Comparison of ENCODE assay signal across 1 cellular context in the genomic region with DNA sequence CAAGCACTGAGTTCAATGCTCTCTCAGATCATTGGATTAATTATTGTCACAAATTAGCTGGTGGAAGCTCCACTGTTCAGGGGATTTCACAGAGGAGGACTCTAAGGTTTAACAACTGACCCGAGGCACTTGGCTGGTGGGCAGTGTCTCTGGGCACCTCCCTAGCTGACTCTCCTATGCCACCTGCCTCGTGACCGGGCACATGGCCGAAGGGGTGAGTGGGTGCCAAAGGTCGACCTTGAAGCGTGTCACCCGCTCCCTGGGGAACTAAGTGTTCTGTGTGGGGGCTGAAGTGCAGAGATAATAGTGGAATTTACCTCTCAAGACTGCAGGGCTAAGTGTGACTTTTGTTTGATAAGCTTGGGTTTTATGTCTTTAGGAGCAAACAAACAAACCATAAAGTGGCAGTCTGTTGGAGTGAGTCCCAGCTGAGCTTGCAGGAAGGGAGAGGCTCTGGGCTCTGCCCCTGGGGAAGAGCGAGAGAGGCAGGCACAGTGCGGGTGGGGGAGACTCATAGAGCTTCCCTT.
TF ChIP-seq lines count a peak whose summit lies in the region.

No MANE protein-coding gene starts in this region.

TF ChIP-seq in HEK293, 187 proteins besides CTCF, POLR2A, EP300 and RAD21 (continued from another document and continues in another):
- 0 out of 2 replicates have a peak, but pooled peaks have one; percentile 21 for TF ChIP-seq ZBTB20 (tag by site-specific recombination; IDR thresholded peaks at IDR 0.05)
- TF ChIP-seq ZNF19 (tag by site-specific recombination; IDR thresholded peaks at IDR 0.05; ENCODE audit: low read depth) = no peak
- TF ChIP-seq BCL11A (tag by site-specific recombination; IDR thresholded peaks at IDR 0.05; ENCODE audit: low read depth) = peak; percentile 79
- no peak for TF ChIP-seq ZNF354C (tag by site-specific recombination; IDR thresholded peaks at IDR 0.05; ENCODE audit: borderline replicate concordance, low read depth)
- no peak for TF ChIP-seq ZNF391 (tag by site-specific recombination; IDR thresholded peaks at IDR 0.05; ENCODE audit: borderline replicate concordance, low read depth)
- TF ChIP-seq, protein P1, sequence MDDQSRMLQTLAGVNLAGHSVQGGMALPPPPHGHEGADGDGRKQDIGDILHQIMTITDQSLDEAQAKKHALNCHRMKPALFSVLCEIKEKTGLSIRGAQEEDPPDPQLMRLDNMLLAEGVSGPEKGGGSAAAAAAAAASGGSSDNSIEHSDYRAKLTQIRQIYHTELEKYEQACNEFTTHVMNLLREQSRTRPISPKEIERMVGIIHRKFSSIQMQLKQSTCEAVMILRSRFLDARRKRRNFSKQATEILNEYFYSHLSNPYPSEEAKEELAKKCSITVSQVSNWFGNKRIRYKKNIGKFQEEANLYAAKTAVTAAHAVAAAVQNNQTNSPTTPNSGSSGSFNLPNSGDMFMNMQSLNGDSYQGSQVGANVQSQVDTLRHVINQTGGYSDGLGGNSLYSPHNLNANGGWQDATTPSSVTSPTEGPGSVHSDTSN (CRISPR knock-in tag; IDR thresholded peaks at IDR 0.05) = no peak
- TF ChIP-seq, protein P2, sequence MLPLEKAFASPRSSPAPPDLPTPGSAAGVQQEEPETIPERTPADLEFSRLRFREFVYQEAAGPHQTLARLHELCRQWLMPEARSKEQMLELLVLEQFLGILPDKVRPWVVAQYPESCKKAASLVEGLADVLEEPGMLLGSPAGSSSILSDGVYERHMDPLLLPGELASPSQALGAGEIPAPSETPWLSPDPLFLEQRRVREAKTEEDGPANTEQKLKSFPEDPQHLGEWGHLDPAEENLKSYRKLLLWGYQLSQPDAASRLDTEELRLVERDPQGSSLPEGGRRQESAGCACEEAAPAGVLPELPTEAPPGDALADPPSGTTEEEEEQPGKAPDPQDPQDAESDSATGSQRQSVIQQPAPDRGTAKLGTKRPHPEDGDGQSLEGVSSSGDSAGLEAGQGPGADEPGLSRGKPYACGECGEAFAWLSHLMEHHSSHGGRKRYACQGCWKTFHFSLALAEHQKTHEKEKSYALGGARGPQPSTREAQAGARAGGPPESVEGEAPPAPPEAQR (tag by site-specific recombination; IDR thresholded peaks at IDR 0.05) = no peak
- peak; percentile 91 for TF ChIP-seq ZNF341 (tag by site-specific recombination; IDR thresholded peaks at IDR 0.05; ENCODE audit: low read depth)
- TF ChIP-seq, protein P3, sequence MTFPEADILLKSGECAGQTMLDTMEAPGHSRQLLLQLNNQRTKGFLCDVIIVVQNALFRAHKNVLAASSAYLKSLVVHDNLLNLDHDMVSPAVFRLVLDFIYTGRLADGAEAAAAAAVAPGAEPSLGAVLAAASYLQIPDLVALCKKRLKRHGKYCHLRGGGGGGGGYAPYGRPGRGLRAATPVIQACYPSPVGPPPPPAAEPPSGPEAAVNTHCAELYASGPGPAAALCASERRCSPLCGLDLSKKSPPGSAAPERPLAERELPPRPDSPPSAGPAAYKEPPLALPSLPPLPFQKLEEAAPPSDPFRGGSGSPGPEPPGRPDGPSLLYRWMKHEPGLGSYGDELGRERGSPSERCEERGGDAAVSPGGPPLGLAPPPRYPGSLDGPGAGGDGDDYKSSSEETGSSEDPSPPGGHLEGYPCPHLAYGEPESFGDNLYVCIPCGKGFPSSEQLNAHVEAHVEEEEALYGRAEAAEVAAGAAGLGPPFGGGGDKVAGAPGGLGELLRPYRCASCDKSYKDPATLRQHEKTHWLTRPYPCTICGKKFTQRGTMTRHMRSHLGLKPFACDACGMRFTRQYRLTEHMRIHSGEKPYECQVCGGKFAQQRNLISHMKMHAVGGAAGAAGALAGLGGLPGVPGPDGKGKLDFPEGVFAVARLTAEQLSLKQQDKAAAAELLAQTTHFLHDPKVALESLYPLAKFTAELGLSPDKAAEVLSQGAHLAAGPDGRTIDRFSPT (tag by site-specific recombination; IDR thresholded peaks at IDR 0.05) = no peak
- no peak for TF ChIP-seq ZNF114 (tag by site-specific recombination; IDR thresholded peaks at IDR 0.05)
- TF ChIP-seq SP2 (tag by site-specific recombination; IDR thresholded peaks at IDR 0.05) = no peak
- peak; percentile 98 for TF ChIP-seq ZFHX2 (tag by site-specific recombination; conservative IDR thresholded peaks at IDR 0.05)
- no peak for TF ChIP-seq ZSCAN23 (tag by site-specific recombination; IDR thresholded peaks at IDR 0.05)
- TF ChIP-seq ZNF394 (tag by site-specific recombination; IDR thresholded peaks at IDR 0.05; ENCODE audit: borderline replicate concordance) = no peak
- TF ChIP-seq ZNF600 (tag by site-specific recombination; IDR thresholded peaks at IDR 0.05) = no peak
- no peak for TF ChIP-seq SALL2 (tag by site-specific recombination; IDR thresholded peaks at IDR 0.05; ENCODE audit: borderline replicate concordance)
- TF ChIP-seq ZFP3 (tag by site-specific recombination; IDR thresholded peaks at IDR 0.05; ENCODE audit: low read depth) = no peak
- TF ChIP-seq, protein P4, sequence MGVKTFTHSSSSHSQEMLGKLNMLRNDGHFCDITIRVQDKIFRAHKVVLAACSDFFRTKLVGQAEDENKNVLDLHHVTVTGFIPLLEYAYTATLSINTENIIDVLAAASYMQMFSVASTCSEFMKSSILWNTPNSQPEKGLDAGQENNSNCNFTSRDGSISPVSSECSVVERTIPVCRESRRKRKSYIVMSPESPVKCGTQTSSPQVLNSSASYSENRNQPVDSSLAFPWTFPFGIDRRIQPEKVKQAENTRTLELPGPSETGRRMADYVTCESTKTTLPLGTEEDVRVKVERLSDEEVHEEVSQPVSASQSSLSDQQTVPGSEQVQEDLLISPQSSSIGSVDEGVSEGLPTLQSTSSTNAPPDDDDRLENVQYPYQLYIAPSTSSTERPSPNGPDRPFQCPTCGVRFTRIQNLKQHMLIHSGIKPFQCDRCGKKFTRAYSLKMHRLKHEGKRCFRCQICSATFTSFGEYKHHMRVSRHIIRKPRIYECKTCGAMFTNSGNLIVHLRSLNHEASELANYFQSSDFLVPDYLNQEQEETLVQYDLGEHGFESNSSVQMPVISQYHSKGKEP (tag by site-specific recombination; IDR thresholded peaks at IDR 0.05) = peak; percentile 48; the same call in 1 of the 2 replicates
- TF ChIP-seq ZBTB7A (tag by site-specific recombination; IDR thresholded peaks at IDR 0.05; ENCODE audit: low read depth) = no peak
- no peak for TF ChIP-seq ZNF548 (tag by site-specific recombination; IDR thresholded peaks at IDR 0.05)
- TF ChIP-seq MEIS1 (CRISPR knock-in tag; IDR thresholded peaks at IDR 0.05; ENCODE audit: borderline replicate concordance) = no peak
- TF ChIP-seq OVOL3 (tag by site-specific recombination; IDR thresholded peaks at IDR 0.05) = peak; percentile 56; the same call in 1 of the 2 replicates
- TF ChIP-seq, protein P5, sequence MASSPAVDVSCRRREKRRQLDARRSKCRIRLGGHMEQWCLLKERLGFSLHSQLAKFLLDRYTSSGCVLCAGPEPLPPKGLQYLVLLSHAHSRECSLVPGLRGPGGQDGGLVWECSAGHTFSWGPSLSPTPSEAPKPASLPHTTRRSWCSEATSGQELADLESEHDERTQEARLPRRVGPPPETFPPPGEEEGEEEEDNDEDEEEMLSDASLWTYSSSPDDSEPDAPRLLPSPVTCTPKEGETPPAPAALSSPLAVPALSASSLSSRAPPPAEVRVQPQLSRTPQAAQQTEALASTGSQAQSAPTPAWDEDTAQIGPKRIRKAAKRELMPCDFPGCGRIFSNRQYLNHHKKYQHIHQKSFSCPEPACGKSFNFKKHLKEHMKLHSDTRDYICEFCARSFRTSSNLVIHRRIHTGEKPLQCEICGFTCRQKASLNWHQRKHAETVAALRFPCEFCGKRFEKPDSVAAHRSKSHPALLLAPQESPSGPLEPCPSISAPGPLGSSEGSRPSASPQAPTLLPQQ (tag by site-specific recombination; IDR thresholded peaks at IDR 0.05) = peak; percentile 42; the same call in 1 of the 2 replicates
- TF ChIP-seq TCF7L2 (IDR thresholded peaks at IDR 0.05; ENCODE audit: borderline replicate concordance, low read depth, low read length) = peak; percentile 92; the same call in 1 of the 2 replicates
- TF ChIP-seq, protein P6, sequence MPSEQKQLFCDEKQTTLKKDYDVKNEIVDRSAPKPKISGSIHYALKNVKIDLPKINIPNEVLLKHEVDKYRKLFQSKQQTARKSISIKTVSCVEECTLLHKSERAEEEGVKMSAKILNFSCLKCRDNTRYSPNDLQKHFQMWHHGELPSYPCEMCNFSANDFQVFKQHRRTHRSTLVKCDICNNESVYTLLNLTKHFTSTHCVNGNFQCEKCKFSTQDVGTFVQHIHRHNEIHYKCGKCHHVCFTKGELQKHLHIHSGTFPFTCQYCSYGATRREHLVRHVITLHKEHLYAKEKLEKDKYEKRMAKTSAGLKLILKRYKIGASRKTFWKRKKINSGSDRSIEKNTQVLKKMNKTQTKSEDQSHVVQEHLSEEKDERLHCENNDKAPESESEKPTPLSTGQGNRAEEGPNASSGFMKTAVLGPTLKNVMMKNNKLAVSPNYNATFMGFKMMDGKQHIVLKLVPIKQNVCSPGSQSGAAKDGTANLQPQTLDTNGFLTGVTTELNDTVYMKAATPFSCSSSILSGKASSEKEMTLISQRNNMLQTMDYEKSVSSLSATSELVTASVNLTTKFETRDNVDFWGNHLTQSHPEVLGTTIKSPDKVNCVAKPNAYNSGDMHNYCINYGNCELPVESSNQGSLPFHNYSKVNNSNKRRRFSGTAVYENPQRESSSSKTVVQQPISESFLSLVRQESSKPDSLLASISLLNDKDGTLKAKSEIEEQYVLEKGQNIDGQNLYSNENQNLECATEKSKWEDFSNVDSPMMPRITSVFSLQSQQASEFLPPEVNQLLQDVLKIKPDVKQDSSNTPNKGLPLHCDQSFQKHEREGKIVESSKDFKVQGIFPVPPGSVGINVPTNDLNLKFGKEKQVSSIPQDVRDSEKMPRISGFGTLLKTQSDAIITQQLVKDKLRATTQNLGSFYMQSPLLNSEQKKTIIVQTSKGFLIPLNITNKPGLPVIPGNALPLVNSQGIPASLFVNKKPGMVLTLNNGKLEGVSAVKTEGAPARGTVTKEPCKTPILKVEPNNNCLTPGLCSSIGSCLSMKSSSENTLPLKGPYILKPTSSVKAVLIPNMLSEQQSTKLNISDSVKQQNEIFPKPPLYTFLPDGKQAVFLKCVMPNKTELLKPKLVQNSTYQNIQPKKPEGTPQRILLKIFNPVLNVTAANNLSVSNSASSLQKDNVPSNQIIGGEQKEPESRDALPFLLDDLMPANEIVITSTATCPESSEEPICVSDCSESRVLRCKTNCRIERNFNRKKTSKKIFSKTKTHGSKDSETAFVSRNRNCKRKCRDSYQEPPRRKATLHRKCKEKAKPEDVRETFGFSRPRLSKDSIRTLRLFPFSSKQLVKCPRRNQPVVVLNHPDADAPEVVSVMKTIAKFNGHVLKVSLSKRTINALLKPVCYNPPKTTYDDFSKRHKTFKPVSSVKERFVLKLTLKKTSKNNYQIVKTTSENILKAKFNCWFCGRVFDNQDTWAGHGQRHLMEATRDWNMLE (tag by site-specific recombination; conservative IDR thresholded peaks at IDR 0.05; ENCODE audit: low read depth) = no peak
- TF ChIP-seq, protein P7, sequence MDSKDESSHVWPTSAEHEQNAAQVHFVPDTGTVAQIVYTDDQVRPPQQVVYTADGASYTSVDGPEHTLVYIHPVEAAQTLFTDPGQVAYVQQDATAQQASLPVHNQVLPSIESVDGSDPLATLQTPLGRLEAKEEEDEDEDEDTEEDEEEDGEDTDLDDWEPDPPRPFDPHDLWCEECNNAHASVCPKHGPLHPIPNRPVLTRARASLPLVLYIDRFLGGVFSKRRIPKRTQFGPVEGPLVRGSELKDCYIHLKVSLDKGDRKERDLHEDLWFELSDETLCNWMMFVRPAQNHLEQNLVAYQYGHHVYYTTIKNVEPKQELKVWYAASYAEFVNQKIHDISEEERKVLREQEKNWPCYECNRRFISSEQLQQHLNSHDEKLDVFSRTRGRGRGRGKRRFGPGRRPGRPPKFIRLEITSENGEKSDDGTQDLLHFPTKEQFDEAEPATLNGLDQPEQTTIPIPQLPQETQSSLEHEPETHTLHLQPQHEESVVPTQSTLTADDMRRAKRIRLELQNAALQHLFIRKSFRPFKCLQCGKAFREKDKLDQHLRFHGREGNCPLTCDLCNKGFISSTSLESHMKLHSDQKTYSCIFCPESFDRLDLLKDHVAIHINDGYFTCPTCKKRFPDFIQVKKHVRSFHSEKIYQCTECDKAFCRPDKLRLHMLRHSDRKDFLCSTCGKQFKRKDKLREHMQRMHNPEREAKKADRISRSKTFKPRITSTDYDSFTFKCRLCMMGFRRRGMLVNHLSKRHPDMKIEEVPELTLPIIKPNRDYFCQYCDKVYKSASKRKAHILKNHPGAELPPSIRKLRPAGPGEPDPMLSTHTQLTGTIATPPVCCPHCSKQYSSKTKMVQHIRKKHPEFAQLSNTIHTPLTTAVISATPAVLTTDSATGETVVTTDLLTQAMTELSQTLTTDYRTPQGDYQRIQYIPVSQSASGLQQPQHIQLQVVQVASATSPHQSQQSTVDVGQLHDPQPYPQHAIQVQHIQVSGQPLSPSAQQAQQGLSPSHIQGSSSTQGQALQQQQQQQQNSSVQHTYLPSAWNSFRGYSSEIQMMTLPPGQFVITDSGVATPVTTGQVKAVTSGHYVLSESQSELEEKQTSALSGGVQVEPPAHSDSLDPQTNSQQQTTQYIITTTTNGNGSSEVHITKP (tag by site-specific recombination; IDR thresholded peaks at IDR 0.05) = no peak
- no peak for TF ChIP-seq ZNF521 (tag by site-specific recombination; IDR thresholded peaks at IDR 0.05)
- TF ChIP-seq, protein P8, sequence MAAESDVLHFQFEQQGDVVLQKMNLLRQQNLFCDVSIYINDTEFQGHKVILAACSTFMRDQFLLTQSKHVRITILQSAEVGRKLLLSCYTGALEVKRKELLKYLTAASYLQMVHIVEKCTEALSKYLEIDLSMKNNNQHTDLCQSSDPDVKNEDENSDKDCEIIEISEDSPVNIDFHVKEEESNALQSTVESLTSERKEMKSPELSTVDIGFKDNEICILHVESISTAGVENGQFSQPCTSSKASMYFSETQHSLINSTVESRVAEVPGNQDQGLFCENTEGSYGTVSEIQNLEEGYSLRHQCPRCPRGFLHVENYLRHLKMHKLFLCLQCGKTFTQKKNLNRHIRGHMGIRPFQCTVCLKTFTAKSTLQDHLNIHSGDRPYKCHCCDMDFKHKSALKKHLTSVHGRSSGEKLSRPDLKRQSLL (tag by site-specific recombination; IDR thresholded peaks at IDR 0.05) = 0 out of 2 replicates have a peak, but pooled peaks have one; percentile 12
- TF ChIP-seq, protein P9, sequence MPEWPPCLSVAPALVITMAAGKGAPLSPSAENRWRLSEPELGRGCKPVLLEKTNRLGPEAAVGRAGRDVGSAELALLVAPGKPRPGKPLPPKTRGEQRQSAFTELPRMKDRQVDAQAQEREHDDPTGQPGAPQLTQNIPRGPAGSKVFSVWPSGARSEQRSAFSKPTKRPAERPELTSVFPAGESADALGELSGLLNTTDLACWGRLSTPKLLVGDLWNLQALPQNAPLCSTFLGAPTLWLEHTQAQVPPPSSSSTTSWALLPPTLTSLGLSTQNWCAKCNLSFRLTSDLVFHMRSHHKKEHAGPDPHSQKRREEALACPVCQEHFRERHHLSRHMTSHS (tag by site-specific recombination; IDR thresholded peaks at IDR 0.05) = peak; percentile 96
- peak; percentile 63 for TF ChIP-seq ZNF629 (tag by site-specific recombination; IDR thresholded peaks at IDR 0.05)
- TF ChIP-seq ZNF785 (tag by site-specific recombination; IDR thresholded peaks at IDR 0.05) = no peak
- TF ChIP-seq SP7 (tag by site-specific recombination; IDR thresholded peaks at IDR 0.05) = peak; percentile 86
- no peak for TF ChIP-seq ZNF571 (tag by site-specific recombination; IDR thresholded peaks at IDR 0.05)
- TF ChIP-seq, protein P10, sequence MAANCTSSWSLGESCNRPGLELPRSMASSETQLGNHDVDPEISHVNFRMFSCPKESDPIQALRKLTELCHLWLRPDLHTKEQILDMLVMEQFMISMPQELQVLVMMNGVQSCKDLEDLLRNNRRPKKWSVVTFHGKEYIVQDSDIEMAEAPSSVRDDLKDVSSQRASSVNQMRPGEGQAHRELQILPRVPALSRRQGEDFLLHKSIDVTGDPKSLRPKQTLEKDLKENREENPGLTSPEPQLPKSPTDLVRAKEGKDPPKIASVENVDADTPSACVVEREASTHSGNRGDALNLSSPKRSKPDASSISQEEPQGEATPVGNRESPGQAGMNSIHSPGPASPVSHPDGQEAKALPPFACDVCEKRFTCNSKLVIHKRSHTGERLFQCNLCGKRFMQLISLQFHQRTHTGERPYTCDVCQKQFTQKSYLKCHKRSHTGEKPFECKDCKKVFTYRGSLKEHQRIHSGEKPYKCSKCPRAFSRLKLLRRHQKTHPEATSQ (tag by site-specific recombination; IDR thresholded peaks at IDR 0.05) = no peak
